ENCODE assay signal across 25 cellular contexts in the genomic region with DNA sequence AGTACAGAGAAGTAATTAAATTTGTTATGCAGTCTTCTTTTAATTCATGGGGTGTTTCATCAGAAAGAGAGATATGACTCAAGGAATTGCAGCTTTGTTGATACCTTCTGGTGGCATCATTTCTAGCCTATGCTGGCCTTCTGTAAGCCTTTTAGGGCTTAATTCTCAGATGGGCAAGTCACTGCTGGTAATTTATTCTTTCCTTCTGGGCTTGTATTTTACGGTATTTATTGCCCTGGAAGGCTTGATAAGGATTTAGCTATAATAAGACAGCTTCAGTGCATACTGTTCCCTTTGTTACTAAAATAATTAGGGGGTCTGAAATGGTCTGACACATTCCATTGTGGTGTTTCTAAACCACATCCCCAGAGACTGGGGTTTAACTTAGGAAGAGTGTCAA. TPM values are rescaled to one million over a fixed set of nuclear protein-coding genes. Genes with fewer than 3 reads are reported as not detected.
DNase-seq lines count a peak whose midpoint lies in the region; ATAC-seq and TF ChIP-seq lines count a peak whose summit lies in the region.
"Had no signal": no experiment of that assay in that cellular context is flagged by ENCODE, and none has a peak within 500 bp of the region (broad histone marks: within the 10 kb centered on the region; RNA-seq: fewer than 3 reads in every experiment).

No MANE protein-coding gene starts in this region.

- no peaks in the 10 kb centered on the region for H3K27me3 ChIP-seq in colonic mucosa
- H3K27me3 ChIP-seq: brain microvascular endothelial cell, foreskin keratinocyte, heart left ventricle, neutrophil had no signal

- H3K36me3 ChIP-seq in colonic mucosa, result peaks cover 13% of the 10 kb centered on the region

- TF ChIP-seq POLR2A in erythroblast (IDR thresholded peaks at IDR 0.05; ENCODE audit: low read length), result no peak
- no peak for TF ChIP-seq POLR2A in lower leg skin (IDR thresholded peaks at IDR 0.05)

- H3K4me1 ChIP-seq in colonic mucosa, result no peaks in the 10 kb centered on the region
- H3K4me1 ChIP-seq: prostate gland had no signal

- no peak overlapping the region for H3K9ac ChIP-seq in colonic mucosa (ENCODE audit: low read depth in 2 of 2, low read length in 2 of 2)

- TF ChIP-seq CTCF in retinal pigment epithelial cell (conservative IDR thresholded peaks at IDR 0.05; ENCODE audit: low read depth, low read length) (no peak), colonic mucosa (IDR thresholded peaks at IDR 0.05) (no peak), lower leg skin (IDR thresholded peaks at IDR 0.05) (no peak)

- peak; percentile 66 for DNase-seq in GM04503 (ENCODE audit: low read depth)
- peak; percentile 50 for DNase-seq in OCI-M1 (lab: John Stamatoyannopoulos, UW)
- peak; percentile 26 to 63 for DNase-seq in erythroblast (lab: John Stamatoyannopoulos, UW)
- DNase-seq in retinal pigment epithelial cell (ENCODE audit: low read depth), result peak; percentile 39
- DNase-seq in colonic mucosa, result no peak
- DNase-seq in lower leg skin (ENCODE audit: low spot score in 2 of 2), result no peak
- DNase-seq: activated CD4-positive, alpha-beta T cell treated with anti-CD3 and anti-CD28 coated beads for 4 hours; activated CD8-positive, alpha-beta memory T cell treated with anti-CD3 and anti-CD28 coated beads for 24 hours; activated gamma-delta T cell treated with Interleukin-2 at 50 U/mL for 16 hours; activated T-cell treated with anti-CD3 and anti-CD28 coated beads, Interleukin-2, amount 50 U/mL, for 1 hour; brain microvascular endothelial cell; CD4-positive, alpha-beta memory T cell; DMS 273 treated with DMSO at 0.1 percent for 48 hours; foreskin keratinocyte; HCEC 1CT; heart left ventricle; MV-4-11; NCI-H1694; stimulated activated naive CD4-positive, alpha-beta T cell treated with Interleukin-2 at 50 U/mL for 16 hours; T-helper 2 cell had no signal

- 44 to 48% methylated on average over 1 of the region's 1 CpG for WGBS in lower leg skin, 2 donors

- no peaks in the 10 kb centered on the region for H3K9me3 ChIP-seq in colonic mucosa
- H3K9me3 ChIP-seq: heart left ventricle, neutrophil, prostate gland had no signal

- intact Hi-C loops in colonic mucosa (cut with DNase I) (no loop called here), lower leg skin (cut with DNase I; ENCODE audit: low total_unique reads) (no loop called here)

- ATAC-seq in GM18511 (IDR thresholded peaks at IDR 0.05; ENCODE audit: unreplicated experiment) (no peak), HG02588 (IDR thresholded peaks at IDR 0.05; ENCODE audit: unreplicated experiment) (no peak)
- ATAC-seq: foreskin keratinocyte, SK-N-SH treated with all-trans-retinoic acid at 6 μM for 48 hours had no signal

- H3K4me3 ChIP-seq in retinal pigment epithelial cell (ENCODE audit: low read length) (no peak overlapping the region), colonic mucosa (no peak overlapping the region), lower leg skin (ENCODE audit: low read depth, poor library complexity, severe bottlenecking) (no peak overlapping the region)
- H3K4me3 ChIP-seq: heart left ventricle, prostate gland had no signal

- H3K27ac ChIP-seq in colonic mucosa, result no peak overlapping the region
- H3K27ac ChIP-seq: brain microvascular endothelial cell, foreskin keratinocyte, neutrophil had no signal

RNA-seq across cellular contexts. Expression of gene EMILIN3, which starts 57.9 kb away (rescaled TPM):
- total RNA-seq in colonic mucosa (under 1 TPM; 0.20 to 0.40 TPM), lower leg skin (1 to 10 TPM; 1.0 to 7.8 (median 5.0) TPM)
- total RNA-seq: CD4-positive, alpha-beta memory T cell had no signal

Comparison
In these comparisons a context has a peak if more than half of its experiments do, and no peak if none do; other contexts are left out.
1. DNase-seq: peak in GM04503 (single experiment), OCI-M1 (single experiment), erythroblast (2 of 2) and retinal pigment epithelial cell (single experiment); none in colonic mucosa (single experiment) and lower leg skin (0 of 2).